1 cellular context compared by ENCODE assay signal in genomic region chr2:180358458-180358857, GRCh38.
TF ChIP-seq lines count a peak whose summit lies in the region.

No MANE protein-coding gene starts in this region.

TF ChIP-seq in HCT116, 20 proteins besides CTCF, POLR2A, EP300 and RAD21 (continued from another document):
- TF ChIP-seq MAX (IDR thresholded peaks at IDR 0.05) = no peak
- no peak for TF ChIP-seq YY1 (IDR thresholded peaks at IDR 0.05; ENCODE audit: extremely low read depth, insufficient replicate concordance, low read depth, low read length)
